Comparison of ENCODE assay signal across 9 cellular contexts in the genomic region with DNA sequence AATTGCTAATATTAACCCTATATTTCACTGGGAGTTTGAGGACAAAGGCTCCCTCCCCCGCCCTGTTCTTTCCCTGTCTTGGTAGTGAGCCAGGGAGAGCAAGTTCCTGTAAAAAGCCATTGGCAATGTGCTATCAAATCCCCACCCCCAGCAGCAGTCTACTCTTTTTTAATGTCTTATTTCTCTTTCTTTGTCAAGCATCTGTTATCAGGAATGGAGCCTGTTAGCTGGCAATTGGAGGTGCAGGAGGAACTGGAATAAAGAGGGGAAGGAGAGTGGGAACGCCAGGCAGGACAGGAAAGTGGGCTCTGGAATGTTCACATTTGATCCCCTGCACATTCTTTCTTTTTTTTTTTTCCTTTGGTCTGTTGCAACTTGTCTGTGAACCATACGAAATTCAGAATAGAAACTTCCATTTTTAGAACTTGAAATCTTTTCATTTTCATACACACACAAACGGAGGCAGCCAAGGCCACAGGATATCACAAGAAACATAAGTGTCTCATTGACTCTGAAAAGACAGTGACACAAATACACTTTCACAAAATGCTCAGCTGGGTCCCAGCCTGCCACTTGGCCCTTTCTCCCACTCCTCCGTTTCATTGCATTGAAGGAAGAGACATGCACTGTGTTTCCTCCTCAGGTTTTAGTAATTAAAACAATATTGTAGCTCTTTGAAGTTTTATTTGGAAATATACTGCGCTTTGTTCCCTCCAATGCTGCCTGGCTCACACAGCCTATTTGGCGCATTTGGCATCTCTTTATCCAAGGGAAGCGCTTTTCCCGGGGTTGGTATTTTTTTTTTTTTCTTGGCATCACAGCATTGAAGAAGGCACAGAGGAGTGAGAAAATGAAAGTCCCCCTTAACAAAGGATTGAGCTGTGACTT.
DNase-seq lines count a peak whose midpoint lies in the region; ATAC-seq, FAIRE-seq and TF ChIP-seq lines count a peak whose summit lies in the region.
"Had no signal": no experiment of that assay in that cellular context is flagged by ENCODE, and none has a peak within 500 bp of the region (broad histone marks: within the 10 kb centered on the region; RNA-seq: fewer than 3 reads in every experiment).

No MANE protein-coding gene starts in this region.

- H3K9me3 Mint-ChIP-seq in natural killer cell treated with Interleukin-12 subunit alpha and Interleukin-12 subunit beta and Interleukin-15 and Interleukin-18, amount 100 ng/mL, for 72 hours = no peaks in the 10 kb centered on the region
- H3K9me3 Mint-ChIP-seq: dendritic cell treated with granulocyte-macrophage colony-stimulating factor and Interleukin-4, amounts not matched to agents 40 ng/mL and 50 ng/mL, for 4 days had no signal

- POLR2A ChIA-PET in A549 (lab: Yijun Ruan, JAX) = no interaction called here
- POLR2A ChIA-PET in SK-N-SH (lab: Yijun Ruan, JAX) = interaction anchor here (0.9 to 7.1 kb wide), 17 partner anchors 39 to 672 kb away, joined by 3 to 64 read pairs (median 6); a partner anchor contains a TSS

- H3F3A ChIP-seq in SK-N-SH (replicated peaks; ENCODE audit: insufficient read depth) = peaks cover 50% of the 10 kb centered on the region
- H3F3A ChIP-seq in smooth muscle cell (ENCODE audit: low read depth) = peaks cover 15% of the 10 kb centered on the region

- H3K4me1 ChIP-seq in A549 (peaks cover 37% of the 10 kb centered on the region), SK-N-SH (ENCODE audit: control insufficient read depth in 1 of 2, insufficient read depth in 2 of 2, low read depth in 1 of 2, low read length in 1 of 2) (peaks cover 51 to 59% of the 10 kb centered on the region in 2 experiments), heart left ventricle (peaks cover 4 to 45% (median 26%) of the 10 kb centered on the region in 12 donors), smooth muscle cell (ENCODE audit: low read depth) (peaks cover 66% of the 10 kb centered on the region)

- peaks cover 0 to 6% of the 10 kb centered on the region in 2 donors for H3K27me3 Mint-ChIP-seq in natural killer cell treated with Interleukin-12 subunit alpha and Interleukin-12 subunit beta and Interleukin-15 and Interleukin-18, amount 100 ng/mL, for 72 hours
- H3K27me3 Mint-ChIP-seq: dendritic cell treated with granulocyte-macrophage colony-stimulating factor and Interleukin-4, amounts not matched to agents 40 ng/mL and 50 ng/mL, for 4 days had no signal

- H3K4me1 Mint-ChIP-seq in natural killer cell treated with Interleukin-12 subunit alpha and Interleukin-12 subunit beta and Interleukin-15 and Interleukin-18, amount 100 ng/mL, for 72 hours (ENCODE audit: low read depth in 2 of 2) = peaks cover 6 to 20% of the 10 kb centered on the region in 2 donors

- DNase-seq in A549 (ENCODE audit: low read depth in 1 of 2, low spot score in 1 of 2) (no peak), SK-N-SH (no peak), heart left ventricle (peak in 3 of 5 donors; percentile 21 to 29 (median 21)), smooth muscle cell (lab: John Stamatoyannopoulos, UW; ENCODE audit: unreplicated experiment) (no peak), frontal cortex (ENCODE audit: low spot score in 2 of 2) (no peak)
- no peak for DNase-seq in natural killer cell treated with Interleukin-12 subunit alpha and Interleukin-12 subunit beta and Interleukin-15 and Interleukin-18, amount 100 ng/mL, for 72 hours (ENCODE audit: low spot score)

- no peak for TF ChIP-seq RAD21 in A549 (conservative IDR thresholded peaks at IDR 0.05 in 1 of 2, IDR thresholded peaks at IDR 0.05 in 1 of 2)
- TF ChIP-seq RAD21 in SK-N-SH (IDR thresholded peaks at IDR 0.05; ENCODE audit: low read length) = peak; percentile 40

- no peaks in the 10 kb centered on the region for H3K9me2 ChIP-seq in SK-N-SH

- CTCF ChIA-PET in A549 (lab: Yijun Ruan, JAX) = interaction anchor here (0.7 to 1.6 kb wide), 4 partner anchors 11 to 482 kb away, joined by 3 to 4 read pairs (median 3); no protein-coding TSS in a partner anchor
- CTCF ChIA-PET in SK-N-SH (lab: Yijun Ruan, JAX) = interaction anchor here (1.0 to 1.9 kb wide), 8 partner anchors 70 to 672 kb away, joined by 3 to 8 read pairs (median 4); no protein-coding TSS in a partner anchor

- H3K27ac Mint-ChIP-seq in natural killer cell treated with Interleukin-12 subunit alpha and Interleukin-12 subunit beta and Interleukin-15 and Interleukin-18, amount 100 ng/mL, for 72 hours = no peak overlapping the region
- H3K27ac Mint-ChIP-seq: dendritic cell treated with granulocyte-macrophage colony-stimulating factor and Interleukin-4, amounts not matched to agents 40 ng/mL and 50 ng/mL, for 4 days had no signal

- H3K4me3 ChIP-seq in A549 (no peak overlapping the region), SK-N-SH (ENCODE audit: low read depth in 2 of 2, low read length in 1 of 2) (peak overlapping the region in 1 of 2 experiments; percentile 42; a peak in 2 of 4 replicates), heart left ventricle (peak overlapping the region in 7 of 12 donors; percentile 6 to 41 (median 33)), smooth muscle cell (peak overlapping the region; percentile 18)

- no peak for FAIRE-seq in A549 (lab: Jason Lieb, UNC)
- no peak for FAIRE-seq in frontal cortex (lab: Jason Lieb, UNC)

- H3K79me2 ChIP-seq in SK-N-SH (ENCODE audit: insufficient read depth) (no peaks in the 10 kb centered on the region), smooth muscle cell (ENCODE audit: low read depth) (no peaks in the 10 kb centered on the region)

- intact Hi-C loops in heart left ventricle (cut with DNase I) = no loop called here

- H2AFZ ChIP-seq in SK-N-SH (ENCODE audit: low read depth) (peak overlapping the region; percentile 53; the same call in 1 of the 2 replicates), smooth muscle cell (ENCODE audit: low read depth) (peak overlapping the region; percentile 60)

- H3K4me2 ChIP-seq in A549 (peak overlapping the region; percentile 44), SK-N-SH (peak overlapping the region; percentile 72), smooth muscle cell (peak overlapping the region; percentile 72)

- TF ChIP-seq EP300 in A549 (IDR thresholded peaks at IDR 0.05) = no peak
- TF ChIP-seq EP300 in SK-N-SH (IDR thresholded peaks at IDR 0.05; ENCODE audit: borderline replicate concordance in 1 of 2, low read depth in 1 of 2, low read length in 1 of 2) = no peak

- 77% methylated on average over 9 of the region's 9 CpGs for WGBS in A549 (ENCODE audit: missing lambda C conversion rate)
- WGBS in SK-N-SH (ENCODE audit: low lambda C conversion rate) = 39% methylated on average over 9 of the region's 9 CpGs
- WGBS in heart left ventricle, 4 donors = 22 to 34% (median 27%) methylated on average over 9 of the region's 9 CpGs
- WGBS in smooth muscle cell (ENCODE audit: low lambda C conversion rate) = 31% methylated on average over 9 of the region's 9 CpGs

- TF ChIP-seq CTCF in A549 (IDR thresholded peaks at IDR 0.05) = no peak
- TF ChIP-seq CTCF in SK-N-SH (IDR thresholded peaks at IDR 0.05) = no peak
- no peak for TF ChIP-seq CTCF in heart left ventricle (IDR thresholded peaks at IDR 0.05)
- no peak for TF ChIP-seq CTCF in smooth muscle cell (IDR thresholded peaks at IDR 0.05; ENCODE audit: borderline replicate concordance, insufficient read depth, poor library complexity, severe bottlenecking)

- ATAC-seq in A549 = no peak
- ATAC-seq in GM19324 (IDR thresholded peaks at IDR 0.05; ENCODE audit: low FRiP score, unreplicated experiment) = peak; percentile 74
- peak; percentile 63 for ATAC-seq in HG03196 (IDR thresholded peaks at IDR 0.05; ENCODE audit: unreplicated experiment)
- peak in 3 of 4 donors; percentile 35 to 45 (median 41) for ATAC-seq in heart left ventricle
- ATAC-seq in natural killer cell treated with Interleukin-12 subunit alpha and Interleukin-12 subunit beta and Interleukin-15 and Interleukin-18, amount 100 ng/mL, for 72 hours = no peak

- H4K20me1 ChIP-seq in SK-N-SH (ENCODE audit: insufficient read depth) (no peaks in the 10 kb centered on the region), smooth muscle cell (ENCODE audit: low read depth) (no peaks in the 10 kb centered on the region)

- H3K27me3 ChIP-seq in SK-N-SH (ENCODE audit: insufficient read depth) = no peaks in the 10 kb centered on the region
- no peaks in the 10 kb centered on the region for H3K27me3 ChIP-seq in heart left ventricle
- peaks cover 6% of the 10 kb centered on the region for H3K27me3 ChIP-seq in smooth muscle cell (ENCODE audit: low read depth)

- 0 out of 6 replicates have a peak overlapping the region, but pooled peaks have one; percentile 3 for H3K27ac ChIP-seq in A549
- peak overlapping the region; percentile 93 to 98 for H3K27ac ChIP-seq in SK-N-SH (ENCODE audit: low read depth in 2 of 2, low read length in 1 of 2)
- H3K27ac ChIP-seq in heart left ventricle = peak overlapping the region in 9 of 12 donors; percentile 3 to 66 (median 53)
- H3K27ac ChIP-seq in smooth muscle cell (ENCODE audit: low read depth) = peak overlapping the region; percentile 88

- H3K9ac ChIP-seq in SK-N-SH = peak overlapping the region; percentile 58
- H3K9ac ChIP-seq in smooth muscle cell (ENCODE audit: low read depth) = peak overlapping the region; percentile 74

- H3K4me3 Mint-ChIP-seq in natural killer cell treated with Interleukin-12 subunit alpha and Interleukin-12 subunit beta and Interleukin-15 and Interleukin-18, amount 100 ng/mL, for 72 hours = no peak overlapping the region
- H3K4me3 Mint-ChIP-seq: dendritic cell treated with granulocyte-macrophage colony-stimulating factor and Interleukin-4, amounts not matched to agents 40 ng/mL and 50 ng/mL, for 4 days had no signal

- TF ChIP-seq POLR2A in A549 (IDR thresholded peaks at IDR 0.05; ENCODE audit: low read length) (no peak), heart left ventricle (IDR thresholded peaks at IDR 0.05) (no peak)

- H3K36me3 ChIP-seq in SK-N-SH (replicated peaks in 1 of 2; ENCODE audit: control insufficient read depth in 1 of 2, insufficient read depth in 2 of 2, low read length in 1 of 2) = no peaks in the 10 kb centered on the region
- H3K36me3 ChIP-seq in heart left ventricle = no peaks in the 10 kb centered on the region
- no peaks in the 10 kb centered on the region for H3K36me3 ChIP-seq in smooth muscle cell (ENCODE audit: low read depth)

- no peaks in the 10 kb centered on the region for H3K36me3 Mint-ChIP-seq in natural killer cell treated with Interleukin-12 subunit alpha and Interleukin-12 subunit beta and Interleukin-15 and Interleukin-18, amount 100 ng/mL, for 72 hours

- H3K9me3 ChIP-seq in A549 (peaks cover 5% of the 10 kb centered on the region; the same call in 1 of the 3 replicates), SK-N-SH (no peaks in the 10 kb centered on the region), heart left ventricle (peaks cover 0 to under 1% (median 0%) of the 10 kb centered on the region in 12 donors), smooth muscle cell (replicated peaks; ENCODE audit: low read depth) (no peaks in the 10 kb centered on the region)

TF ChIP-seq in SK-N-SH, 30 proteins besides CTCF, POLR2A, EP300 and RAD21 (continues in another document):
- TF ChIP-seq MEF2A (IDR thresholded peaks at IDR 0.05; ENCODE audit: borderline replicate concordance, low read depth) = no peak
- no peak for TF ChIP-seq NFIC (IDR thresholded peaks at IDR 0.05; ENCODE audit: borderline replicate concordance)
- TF ChIP-seq SMC3 (IDR thresholded peaks at IDR 0.05; ENCODE audit: low read depth, low read length) = no peak

Comparison
In these comparisons a context has a peak if more than half of its experiments do, and no peak if none do; other contexts are left out.
1. ATAC-seq: peak in GM19324 (single experiment), HG03196 (single experiment) and heart left ventricle (3 of 4); none in A549 (0 of 2) and natural killer cell treated with Interleukin-12 subunit alpha and Interleukin-12 subunit beta and Interleukin-15 and Interleukin-18, amount 100 ng/mL, for 72 hours (0 of 2).
2. DNase-seq: peak in heart left ventricle (3 of 5); none in A549 (0 of 2), SK-N-SH (single experiment), smooth muscle cell (single experiment), natural killer cell treated with Interleukin-12 subunit alpha and Interleukin-12 subunit beta and Interleukin-15 and Interleukin-18, amount 100 ng/mL, for 72 hours (single experiment) and frontal cortex (0 of 2).
3. H3K27ac ChIP-seq: peak in every context shown above with its lines; median percentile 96 in SK-N-SH; 88 in smooth muscle cell; 53 in heart left ventricle; 3 in A549.
4. Peak in every context shown above with its lines, with median percentiles within 50 percentile points of each other: H3K4me2 ChIP-seq.